Comparison of ENCODE assay signal across 17 cellular contexts in genomic region chr15:67570875-67571642, GRCh38.
"Had no signal": no experiment of that assay in that cellular context is flagged by ENCODE, and none has a peak within 500 bp of the region (broad histone marks: within the 10 kb centered on the region; RNA-seq: fewer than 3 reads in every experiment).

No MANE protein-coding gene starts in this region.

- H3K36me3 ChIP-seq: thoracic aorta had no signal

- H3K4me1 ChIP-seq: stomach had no signal

- ATAC-seq: left lobe of liver, sciatic nerve had no signal

- H3K9me3 ChIP-seq: neutrophil, stomach, thoracic aorta had no signal

- H3K4me3 Mint-ChIP-seq: naive B cell had no signal

- DNase-seq: cerebellar nuclear complex; effector CD8-positive, alpha-beta T cell; foreskin melanocyte; head of caudate nucleus; hippocampal formation; mammary epithelial cell; naive B cell; posterior cingulate gyrus; stimulated activated naive CD4-positive, alpha-beta T cell; stomach; substantia nigra; trophoblast cell had no signal

- H3K27me3 Mint-ChIP-seq: naive B cell had no signal

- H3K27me3 ChIP-seq: neutrophil, stomach had no signal

- H3K27ac ChIP-seq: coronary artery, neutrophil, stomach, thoracic aorta had no signal

- H3K4me3 ChIP-seq: coronary artery, stomach, thoracic aorta had no signal

- H3K9me3 Mint-ChIP-seq: naive B cell had no signal
